Comparison of ENCODE assay signal across 1 cellular context in genomic region chr10:98134431-98135221, GRCh38.
A peak's percentile ranks its signal among the peaks of the same experiment; 100 is the strongest.
TF ChIP-seq lines count a peak whose summit lies in the region.

R3HCC1L (plus strand) TSS chr10:98134657; CDS start chr10:98208115, 73,458 bp downstream.

TF ChIP-seq in HepG2, 621 proteins besides CTCF, POLR2A, EP300 and RAD21 (continued from another document and continues in another):
- TF ChIP-seq E2F1 (CRISPR knock-in tag; IDR thresholded peaks at IDR 0.05) (peak; percentile 83), TEAD3 (CRISPR knock-in tag; optimal IDR thresholded peaks at IDR 0.05; ENCODE audit: borderline replicate concordance) (peak; percentile 46), ZNF841 (CRISPR knock-in tag; IDR thresholded peaks at IDR 0.05; ENCODE audit: borderline replicate concordance) (no peak), ZNF550 (CRISPR knock-in tag; IDR thresholded peaks at IDR 0.05; ENCODE audit: borderline replicate concordance) (no peak), GTF3A (CRISPR knock-in tag; conservative IDR thresholded peaks at IDR 0.05) (no peak), ELF1 (CRISPR knock-in tag; IDR thresholded peaks at IDR 0.05) (peak; percentile 92), TP53 (CRISPR knock-in tag; conservative IDR thresholded peaks at IDR 0.05) (no peak), ZNF20 (CRISPR knock-in tag; IDR thresholded peaks at IDR 0.05) (no peak), ARID3A (IDR thresholded peaks at IDR 0.05; ENCODE audit: low read depth, low read length) (no peak), ZNF547 (CRISPR knock-in tag; IDR thresholded peaks at IDR 0.05) (0 out of 2 replicates have a peak, but pooled peaks have one; percentile 57), ZNF780A (CRISPR knock-in tag; IDR thresholded peaks at IDR 0.05) (no peak), NR2F6 (IDR thresholded peaks at IDR 0.05) (peak; percentile 34; the same call in 1 of the 2 replicates), NR2F6 (CRISPR knock-in tag; IDR thresholded peaks at IDR 0.05) (0 out of 2 replicates have a peak, but pooled peaks have one; percentile 48), GZF1 (CRISPR knock-in tag; IDR thresholded peaks at IDR 0.05) (peak; percentile 46; the same call in 1 of the 2 replicates), RBAK (CRISPR knock-in tag; IDR thresholded peaks at IDR 0.05) (peak; percentile 94), ZNF143 (CRISPR knock-in tag; IDR thresholded peaks at IDR 0.05) (peak; percentile 96), RNF219 (CRISPR knock-in tag; IDR thresholded peaks at IDR 0.05) (no peak), ZNF674 (CRISPR knock-in tag; IDR thresholded peaks at IDR 0.05; ENCODE audit: low read depth) (no peak), ETV5 (CRISPR knock-in tag; IDR thresholded peaks at IDR 0.05; ENCODE audit: borderline replicate concordance) (peak; percentile 78), DNMT3B (CRISPR knock-in tag; conservative IDR thresholded peaks at IDR 0.05) (no peak; the same call in 1 of the 2 replicates), AGO1 (IDR thresholded peaks at IDR 0.05; ENCODE audit: low read depth, low read length, poor library complexity, severe bottlenecking) (peak; percentile 80), RFX3 (CRISPR knock-in tag; IDR thresholded peaks at IDR 0.05) (no peak), KDM2A (CRISPR knock-in tag; IDR thresholded peaks at IDR 0.05; ENCODE audit: borderline replicate concordance, low read depth) (peak; percentile 91), ZNF543 (CRISPR knock-in tag; IDR thresholded peaks at IDR 0.05) (peak; percentile 72), E2F5 (CRISPR knock-in tag; conservative IDR thresholded peaks at IDR 0.05) (peak; percentile 25; the same call in 1 of the 2 replicates), ZNF337 (CRISPR knock-in tag; IDR thresholded peaks at IDR 0.05; ENCODE audit: borderline replicate concordance, low read depth) (0 out of 2 replicates have a peak, but pooled peaks have one; percentile 69), DDIT3 (CRISPR knock-in tag; IDR thresholded peaks at IDR 0.05) (no peak), MXD4 (CRISPR knock-in tag; IDR thresholded peaks at IDR 0.05) (0 out of 2 replicates have a peak, but pooled peaks have one; percentile 23), NCOA2 (CRISPR knock-in tag; IDR thresholded peaks at IDR 0.05) (peak; percentile 15; the same call in 1 of the 2 replicates), RAD51 (IDR thresholded peaks at IDR 0.05; ENCODE audit: borderline replicate concordance) (no peak), ZNF350 (CRISPR knock-in tag; IDR thresholded peaks at IDR 0.05; ENCODE audit: borderline replicate concordance, low read depth) (no peak; the same call in 1 of the 2 replicates), PHF20 (CRISPR knock-in tag; IDR thresholded peaks at IDR 0.05) (peak; percentile 68; the same call in 1 of the 2 replicates), SAFB2 (CRISPR knock-in tag; IDR thresholded peaks at IDR 0.05; ENCODE audit: borderline replicate concordance, low read depth) (no peak), HNRNPLL (IDR thresholded peaks at IDR 0.05; ENCODE audit: low read depth, low read length, poor library complexity, severe bottlenecking) (peak; percentile 98), CREM (IDR thresholded peaks at IDR 0.05) (peak; percentile 84), CREM (CRISPR knock-in tag; IDR thresholded peaks at IDR 0.05) (0 out of 2 replicates have a peak, but pooled peaks have one; percentile 44), ZNF383 (CRISPR knock-in tag; IDR thresholded peaks at IDR 0.05; ENCODE audit: borderline replicate concordance) (no peak), CREB1 (IDR thresholded peaks at IDR 0.05) (peak; percentile 79), CREB1 (CRISPR knock-in tag; IDR thresholded peaks at IDR 0.05) (peak; percentile 94), BATF2 (CRISPR knock-in tag; IDR thresholded peaks at IDR 0.05) (no peak), NFE2L1 (CRISPR knock-in tag; IDR thresholded peaks at IDR 0.05; ENCODE audit: borderline replicate concordance) (no peak), PAF1 (CRISPR knock-in tag; IDR thresholded peaks at IDR 0.05) (no peak), ERF (CRISPR knock-in tag; IDR thresholded peaks at IDR 0.05) (peak; percentile 85), IRF9 (CRISPR knock-in tag; IDR thresholded peaks at IDR 0.05; ENCODE audit: borderline replicate concordance) (peak; percentile 24; the same call in 1 of the 2 replicates), ZNF766 (CRISPR knock-in tag; IDR thresholded peaks at IDR 0.05; ENCODE audit: borderline replicate concordance) (no peak), TRIM22 (IDR thresholded peaks at IDR 0.05) (no peak), SALL1 (CRISPR knock-in tag; IDR thresholded peaks at IDR 0.05) (peak; percentile 69), NR0B2 (CRISPR knock-in tag; IDR thresholded peaks at IDR 0.05) (no peak), MBD4 (IDR thresholded peaks at IDR 0.05; ENCODE audit: borderline replicate concordance, low read length) (no peak), ZNF75D (CRISPR knock-in tag; IDR thresholded peaks at IDR 0.05; ENCODE audit: borderline replicate concordance) (no peak), ZNF136 (CRISPR knock-in tag; IDR thresholded peaks at IDR 0.05; ENCODE audit: low read depth) (no peak), ZBTB8A (CRISPR knock-in tag; IDR thresholded peaks at IDR 0.05; ENCODE audit: borderline replicate concordance, low read depth) (no peak), SRF (IDR thresholded peaks at IDR 0.05; ENCODE audit: low read depth, low read length) (no peak), ZBTB1 (CRISPR knock-in tag; IDR thresholded peaks at IDR 0.05; ENCODE audit: borderline replicate concordance) (no peak), HNRNPUL1 (IDR thresholded peaks at IDR 0.05; ENCODE audit: low read depth, low read length) (no peak), JUN (CRISPR knock-in tag; IDR thresholded peaks at IDR 0.05) (no peak), CENPX (CRISPR knock-in tag; IDR thresholded peaks at IDR 0.05) (no peak), CHD4 (IDR thresholded peaks at IDR 0.05; ENCODE audit: borderline replicate concordance, low read length) (no peak), NAIF1 (CRISPR knock-in tag; IDR thresholded peaks at IDR 0.05; ENCODE audit: borderline replicate concordance) (0 out of 2 replicates have a peak, but pooled peaks have one; percentile 43), ZNF83 (CRISPR knock-in tag; IDR thresholded peaks at IDR 0.05; ENCODE audit: borderline replicate concordance) (peak; percentile 80; the same call in 1 of the 2 replicates), ZSCAN5A (CRISPR knock-in tag; IDR thresholded peaks at IDR 0.05; ENCODE audit: borderline replicate concordance) (no peak), IKZF4 (CRISPR knock-in tag; IDR thresholded peaks at IDR 0.05; ENCODE audit: borderline replicate concordance, low read depth, not compliant biosample characterization) (no peak), CAMTA2 (CRISPR knock-in tag; IDR thresholded peaks at IDR 0.05; ENCODE audit: borderline replicate concordance) (no peak), ZNF512 (CRISPR knock-in tag; IDR thresholded peaks at IDR 0.05) (no peak), POGZ (CRISPR knock-in tag; IDR thresholded peaks at IDR 0.05) (peak; percentile 15; the same call in 1 of the 2 replicates), HDAC6 (IDR thresholded peaks at IDR 0.05; ENCODE audit: low read depth, low read length) (no peak)
